8 cellular contexts compared by ENCODE assay signal in genomic region chr6:150857062-150857905, GRCh38. TPM values are rescaled to one million over a fixed set of nuclear protein-coding genes. Genes with fewer than 3 reads are reported as not detected.
DNase-seq lines count a peak whose midpoint lies in the region; ATAC-seq, FAIRE-seq and TF ChIP-seq lines count a peak whose summit lies in the region.

No MANE protein-coding gene starts in this region.

- no peaks in the 10 kb centered on the region for H3K9me2 ChIP-seq in PC-3 (replicated peaks; ENCODE audit: low read length)

- H3K9ac ChIP-seq in PC-3 (ENCODE audit: low read length): peak overlapping the region; percentile 12; the same call in 1 of the 2 replicates

- H2AFZ ChIP-seq in PC-3 (ENCODE audit: low read length): peak overlapping the region; percentile 64
- peak overlapping the region; percentile 52 for H2AFZ ChIP-seq in osteoblast (ENCODE audit: low read length)

- H3K4me1 ChIP-seq in PC-3 (ENCODE audit: insufficient read depth, low read length) (peaks cover 19% of the 10 kb centered on the region), osteoblast (ENCODE audit: insufficient read depth, low read length) (peaks cover 21% of the 10 kb centered on the region), testis (peaks cover 12% of the 10 kb centered on the region)

- no peaks in the 10 kb centered on the region for H3K79me2 ChIP-seq in PC-3 (ENCODE audit: low read length)
- H3K79me2 ChIP-seq in osteoblast (ENCODE audit: insufficient read depth, low read length): peaks cover 4% of the 10 kb centered on the region

- H3F3A ChIP-seq in PC-3 (ENCODE audit: low read length, unreplicated experiment): no peaks in the 10 kb centered on the region

- H3K9me3 ChIP-seq in PC-3 (ENCODE audit: low read length): no peaks in the 10 kb centered on the region
- no peaks in the 10 kb centered on the region for H3K9me3 ChIP-seq in osteoblast (ENCODE audit: low read depth, low read length)
- no peaks in the 10 kb centered on the region for H3K9me3 ChIP-seq in testis

- H3K27me3 ChIP-seq in PC-3 (ENCODE audit: low read length): no peaks in the 10 kb centered on the region
- no peaks in the 10 kb centered on the region for H3K27me3 ChIP-seq in osteoblast (ENCODE audit: insufficient read depth, low read length)
- H3K27me3 ChIP-seq in testis: no peaks in the 10 kb centered on the region

- no TSS peak for BruUV-seq in PC-3 (replicated peaks; lab: Mats Ljungman, UMichigan)

- peak; percentile 92 for DNase-seq in PC-3
- DNase-seq in epithelial cell of esophagus (ENCODE audit: low read depth): peak; percentile 92
- DNase-seq in osteoblast (ENCODE audit: insufficient read length, low spot score, missing footprints): peak; percentile 92
- DNase-seq in stimulated activated CD4-positive, alpha-beta T cell treated with anti-CD3 and anti-CD28 coated beads, Interleukin-4, amount 100 ng/mL, for 24 hours: no peak
- DNase-seq in DMS 273 (lab: John Stamatoyannopoulos, UW; ENCODE audit: unreplicated experiment): no peak
- no peak for DNase-seq in testis

- POLR2A ChIA-PET in PC-3 (lab: Charles Lee; ENCODE audit: unreplicated experiment): no interaction called here

- no peak for TF ChIP-seq CTCF in PC-3 (conservative IDR thresholded peaks at IDR 0.05; ENCODE audit: low read depth, low read length)
- TF ChIP-seq CTCF in epithelial cell of esophagus (IDR thresholded peaks at IDR 0.05; ENCODE audit: insufficient read depth, low read depth, low read length, missing control alignments): no peak
- TF ChIP-seq CTCF in osteoblast (IDR thresholded peaks at IDR 0.05; ENCODE audit: extremely low read depth, low read depth, low read length): no peak
- TF ChIP-seq CTCF in testis (IDR thresholded peaks at IDR 0.05): no peak

- FAIRE-seq in G401.6 (lab: Jason Lieb, UNC): peak; percentile 92

- intact Hi-C loops in PC-3 (cut with micrococcal nuclease): loop anchor here (5.0 kb wide), 1 partner anchor 40 kb away; no protein-coding TSS in a partner anchor
- intact Hi-C loops in testis (cut with DNase I; ENCODE audit: low total_unique reads): no loop called here

- H3K27ac ChIP-seq in PC-3 (ENCODE audit: low read length) (peak overlapping the region; percentile 88), osteoblast (ENCODE audit: low read depth, low read length) (peak overlapping the region; percentile 100), testis (peak overlapping the region in 1 of 2 donors; percentile 46)

- ATAC-seq in PC-3 (peak; percentile 90), HG03095 (IDR thresholded peaks at IDR 0.05; ENCODE audit: unreplicated experiment) (no peak)

- H3K4me2 ChIP-seq in PC-3 (ENCODE audit: low read length) (peak overlapping the region; percentile 76), osteoblast (ENCODE audit: insufficient read depth, low read length) (peak overlapping the region; percentile 84)

- H3K4me3 ChIP-seq in PC-3 (ENCODE audit: low read length) (peak overlapping the region; percentile 40; the same call in 1 of the 2 replicates), epithelial cell of esophagus (ENCODE audit: low read length) (no peak overlapping the region), osteoblast (ENCODE audit: insufficient read depth, low read length) (peak overlapping the region; percentile 50), testis (no peak overlapping the region)

- CTCF ChIA-PET in PC-3 (lab: Charles Lee): no interaction called here

- H4K20me1 ChIP-seq in PC-3 (ENCODE audit: low read length) (no peaks in the 10 kb centered on the region), osteoblast (ENCODE audit: insufficient read depth, low read length) (no peaks in the 10 kb centered on the region)

- 38 to 56% methylated on average over 5 of the region's 5 CpGs for WGBS in testis, 2 donors

- no peaks in the 10 kb centered on the region for H3K36me3 ChIP-seq in PC-3 (ENCODE audit: low read depth, low read length)
- H3K36me3 ChIP-seq in osteoblast (ENCODE audit: insufficient read depth, low read length): no peaks in the 10 kb centered on the region
- no peaks in the 10 kb centered on the region for H3K36me3 ChIP-seq in testis (ENCODE audit: low read depth, missing control alignments)

- no peak for TF ChIP-seq POLR2A in testis (IDR thresholded peaks at IDR 0.05)

RNA-seq across cellular contexts. Expression of gene MTHFD1L, which starts 8.2 kb away (rescaled TPM):
- 11.9 and 17.5 TPM in 2 replicates for total RNA-seq in PC-3 (2014; rRNA removed)
- total RNA-seq in osteoblast: 56.8 and 58.0 TPM in 2 replicates
- 10 to 100 TPM; 29.5 to 35.3 TPM for total RNA-seq in testis
- polyA plus RNA-seq in testis (ENCODE audit: insufficient read depth, low read depth, low replicate concordance): 23.4 TPM

Comparison
In these comparisons a context has a peak if more than half of its experiments do, and no peak if none do; other contexts are left out.
1. DNase-seq: peak in PC-3 (single experiment), epithelial cell of esophagus (single experiment) and osteoblast (single experiment); none in stimulated activated CD4-positive, alpha-beta T cell treated with anti-CD3 and anti-CD28 coated beads, Interleukin-4, amount 100 ng/mL, for 24 hours (single experiment), DMS 273 (single experiment) and testis (single experiment).
2. H3K4me3 ChIP-seq: peak in PC-3 (single experiment) and osteoblast (single experiment); none in epithelial cell of esophagus (single experiment) and testis (0 of 2).